Comparison of ENCODE assay signal across 8 cellular contexts in the genomic region with DNA sequence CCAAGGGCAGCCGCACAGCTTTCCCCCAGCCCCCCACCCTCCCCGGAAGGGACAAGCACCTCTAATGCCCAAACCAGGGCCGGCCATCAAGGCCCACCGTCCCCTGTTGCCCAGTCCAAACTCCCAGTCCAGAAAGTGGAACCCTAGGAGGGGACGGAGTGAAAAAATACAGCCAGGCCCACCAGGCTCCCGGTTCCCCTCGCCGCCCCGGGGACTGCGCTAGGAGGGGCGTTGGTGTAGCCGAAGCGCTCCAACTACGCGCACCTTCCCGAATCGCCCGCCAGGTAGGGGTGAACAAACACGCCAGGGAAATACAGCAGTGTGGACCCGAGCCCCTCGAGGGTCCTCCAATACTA. TPM values are rescaled to one million over a fixed set of nuclear protein-coding genes. Genes with fewer than 3 reads are reported as not detected.
DNase-seq lines count a peak whose midpoint lies in the region; ATAC-seq and TF ChIP-seq lines count a peak whose summit lies in the region.

No MANE protein-coding gene starts in this region.

- H3K9me3 Mint-ChIP-seq in IgD-negative memory B cell, result no peaks in the 10 kb centered on the region
- H3K9me3 Mint-ChIP-seq in central memory CD8-positive, alpha-beta T cell, result no peaks in the 10 kb centered on the region
- H3K9me3 Mint-ChIP-seq in naive thymus-derived CD4-positive, alpha-beta T cell, result peaks cover 0 to 2% (median 0%) of the 10 kb centered on the region in 11 donors

- peaks cover 10 to 16% (median 12%) of the 10 kb centered on the region in 3 donors for H3K4me1 Mint-ChIP-seq in IgD-negative memory B cell
- peaks cover 31% of the 10 kb centered on the region for H3K4me1 Mint-ChIP-seq in central memory CD8-positive, alpha-beta T cell
- peaks cover 6 to 48% (median 34%) of the 10 kb centered on the region in 7 donors for H3K4me1 Mint-ChIP-seq in naive thymus-derived CD4-positive, alpha-beta T cell

- H3K4me3 Mint-ChIP-seq in IgD-negative memory B cell, result peak overlapping the region; percentile 91 to 99 (median 98)
- peak overlapping the region; percentile 97 for H3K4me3 Mint-ChIP-seq in central memory CD8-positive, alpha-beta T cell
- peak overlapping the region; percentile 89 to 100 (median 93) for H3K4me3 Mint-ChIP-seq in naive thymus-derived CD4-positive, alpha-beta T cell

- peak overlapping the region; percentile 96 for H3K4me3 ChIP-seq in AG09309 (ENCODE audit: control insufficient read depth, low read depth, low read length)
- H3K4me3 ChIP-seq in naive thymus-derived CD4-positive, alpha-beta T cell (ENCODE audit: low read length), result peak overlapping the region; percentile 71

- DNase-seq in AG09309 (ENCODE audit: low read depth), result no peak
- DNase-seq in central memory CD8-positive, alpha-beta T cell (ENCODE audit: low spot score in 2 of 2), result no peak
- no peak for DNase-seq in naive thymus-derived CD4-positive, alpha-beta T cell
- DNase-seq in NCI-H69 (lab: John Stamatoyannopoulos, UW), result no peak

- H3K27me3 Mint-ChIP-seq in IgD-negative memory B cell, result no peaks in the 10 kb centered on the region
- no peaks in the 10 kb centered on the region for H3K27me3 Mint-ChIP-seq in central memory CD8-positive, alpha-beta T cell
- H3K27me3 Mint-ChIP-seq in naive thymus-derived CD4-positive, alpha-beta T cell, result no peaks in the 10 kb centered on the region

- CTCF ChIA-PET in naive thymus-derived CD4-positive, alpha-beta T cell (lab: Charles Lee), result no interaction called here

- H3K36me3 ChIP-seq in naive thymus-derived CD4-positive, alpha-beta T cell (ENCODE audit: control insufficient read depth in 2 of 3, insufficient read depth in 3 of 3, low read length in 3 of 3), result no peaks in the 10 kb centered on the region

- no peaks in the 10 kb centered on the region for H3K27me3 ChIP-seq in naive thymus-derived CD4-positive, alpha-beta T cell (ENCODE audit: control insufficient read depth in 2 of 2, insufficient read depth in 2 of 2, low read length in 2 of 2)

- peak overlapping the region; percentile 97 to 100 (median 99) for H3K27ac Mint-ChIP-seq in IgD-negative memory B cell
- H3K27ac Mint-ChIP-seq in central memory CD8-positive, alpha-beta T cell (ENCODE audit: low read depth), result peak overlapping the region; percentile 95
- H3K27ac Mint-ChIP-seq in naive thymus-derived CD4-positive, alpha-beta T cell, result peak overlapping the region; percentile 93 to 98 (median 97)

- H3K9me3 ChIP-seq in naive thymus-derived CD4-positive, alpha-beta T cell (ENCODE audit: control insufficient read depth in 2 of 3, low read length in 3 of 3), result no peaks in the 10 kb centered on the region

- no peak for ATAC-seq in central memory CD8-positive, alpha-beta T cell (replicated peaks; ENCODE audit: extremely low read depth, poor library complexity, severe bottlenecking)
- ATAC-seq in naive thymus-derived CD4-positive, alpha-beta T cell, result no peak
- ATAC-seq in GM21528 (IDR thresholded peaks at IDR 0.05; ENCODE audit: low FRiP score, unreplicated experiment), result no peak
- ATAC-seq in HG03520 (IDR thresholded peaks at IDR 0.05; ENCODE audit: unreplicated experiment), result no peak
- ATAC-seq in GM21360 (IDR thresholded peaks at IDR 0.05; ENCODE audit: unreplicated experiment), result no peak

- no peaks in the 10 kb centered on the region for H3K36me3 Mint-ChIP-seq in IgD-negative memory B cell
- H3K36me3 Mint-ChIP-seq in central memory CD8-positive, alpha-beta T cell (ENCODE audit: insufficient read depth), result peaks cover 21% of the 10 kb centered on the region
- no peaks in the 10 kb centered on the region for H3K36me3 Mint-ChIP-seq in naive thymus-derived CD4-positive, alpha-beta T cell

- POLR2A ChIA-PET in naive thymus-derived CD4-positive, alpha-beta T cell (lab: Charles Lee), result interaction anchor here (1.6 kb wide), 1 partner anchor 23 kb away, joined by 5 read pairs; a partner anchor contains a TSS

- TF ChIP-seq CTCF in AG09309 (IDR thresholded peaks at IDR 0.05; ENCODE audit: control insufficient read depth, insufficient read depth, low read depth, low read length, missing control alignments), result no peak

- peak overlapping the region; percentile 93 for H3K27ac ChIP-seq in naive thymus-derived CD4-positive, alpha-beta T cell (ENCODE audit: low read depth, low read length)

- peaks cover 13 to 47% of the 10 kb centered on the region in 2 donors for H3K4me1 ChIP-seq in naive thymus-derived CD4-positive, alpha-beta T cell (ENCODE audit: control insufficient read depth in 2 of 2, insufficient read depth in 2 of 2, low read length in 2 of 2)

- intact Hi-C loops in naive thymus-derived CD4-positive, alpha-beta T cell (cut with micrococcal nuclease), result loop anchor here (5.0 kb wide), 4 partner anchors 190 to 925 kb away; a partner anchor contains a TSS

RNA-seq across cellular contexts. Expression of a gene that starts 1.3 kb away (rescaled TPM):
- 1.8 TPM for polyA plus RNA-seq in IgD-negative memory B cell
- 10 to 100 TPM; 20.5 to 65.2 (median 21.1) TPM for total RNA-seq in naive thymus-derived CD4-positive, alpha-beta T cell
- under 1 TPM; 0.41 to 0.47 TPM for polyA plus RNA-seq in naive thymus-derived CD4-positive, alpha-beta T cell

RNA-seq across cellular contexts. Expression of a gene that starts 13.8 kb away (rescaled TPM):
- 13.7 TPM for polyA plus RNA-seq in IgD-negative memory B cell
- total RNA-seq in naive thymus-derived CD4-positive, alpha-beta T cell, result 10 to 100 TPM; 52.7 to 92.6 (median 73.1) TPM
- polyA plus RNA-seq in naive thymus-derived CD4-positive, alpha-beta T cell, result 1 to 10 TPM; 5.4 to 9.6 TPM

RNA-seq across cellular contexts. Expression of a gene that starts 23.2 kb away (rescaled TPM):
- 107 TPM for polyA plus RNA-seq in IgD-negative memory B cell
- total RNA-seq in naive thymus-derived CD4-positive, alpha-beta T cell, result 100 to 1,000 TPM in 4 of 5 experiments, 10 to 100 TPM in 1; 92.9 to 175 (median 127) TPM
- polyA plus RNA-seq in naive thymus-derived CD4-positive, alpha-beta T cell, result 100 to 1,000 TPM; 135 to 140 TPM

RNA-seq across cellular contexts. Expression of a gene that starts 43.2 kb away (rescaled TPM):
- 7.4 TPM for polyA plus RNA-seq in IgD-negative memory B cell
- 10 to 100 TPM in 2 of 5 experiments, 1 to 10 TPM in 3; 3.5 to 13.5 (median 6.1) TPM for total RNA-seq in naive thymus-derived CD4-positive, alpha-beta T cell
- polyA plus RNA-seq in naive thymus-derived CD4-positive, alpha-beta T cell, result 1 to 10 TPM; 2.2 to 5.9 TPM

RNA-seq across cellular contexts. Expression of a gene that starts 43.2 kb away (rescaled TPM):
- 43.1 TPM for polyA plus RNA-seq in IgD-negative memory B cell
- 10 to 100 TPM; 17.6 to 35.5 (median 23.0) TPM for total RNA-seq in naive thymus-derived CD4-positive, alpha-beta T cell
- polyA plus RNA-seq in naive thymus-derived CD4-positive, alpha-beta T cell, result 10 to 100 TPM; 11.8 to 12.8 TPM
